14 cellular contexts compared by ENCODE assay signal in the genomic region with DNA sequence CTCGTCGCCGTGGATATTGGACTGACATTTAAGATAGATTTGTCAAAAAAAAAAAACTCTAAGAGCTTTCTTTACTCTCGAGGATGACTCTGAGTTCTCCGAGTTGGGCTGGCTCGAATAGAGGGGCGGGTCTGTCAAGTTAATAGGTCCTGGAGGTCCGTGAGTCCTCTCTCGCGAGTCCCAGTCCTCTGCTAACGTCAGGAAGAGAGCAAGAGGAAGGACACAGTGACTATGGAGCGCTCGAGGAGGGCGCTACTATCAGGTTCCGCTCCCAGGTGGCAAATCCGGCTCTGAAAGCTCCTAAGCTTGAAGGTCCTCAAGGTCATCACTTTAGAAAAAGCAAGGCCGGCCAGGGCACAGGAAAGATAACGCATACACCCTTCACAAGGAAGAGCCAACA. TPM values are rescaled to one million over a fixed set of nuclear protein-coding genes. Genes with fewer than 3 reads are reported as not detected.
DNase-seq lines count a peak whose midpoint lies in the region; ATAC-seq, FAIRE-seq and TF ChIP-seq lines count a peak whose summit lies in the region.
"Had no signal": no experiment of that assay in that cellular context is flagged by ENCODE, and none has a peak within 500 bp of the region (broad histone marks: within the 10 kb centered on the region; RNA-seq: fewer than 3 reads in every experiment).

No MANE protein-coding gene starts in this region.

- FAIRE-seq in astrocyte (lab: Jason Lieb, UNC) = no peak
- FAIRE-seq: TTC549 had no signal

- H3K9me3 ChIP-seq in HUES64 (ENCODE audit: insufficient read depth, low read depth, low read length) (no peaks in the 10 kb centered on the region), astrocyte (ENCODE audit: insufficient read depth, low read depth, low read length) (no peaks in the 10 kb centered on the region)
- H3K9me3 ChIP-seq: BE2C, SJSA1 had no signal

- H3K4me1 ChIP-seq in HUES64 (ENCODE audit: insufficient read depth, low read length) (0 out of 2 replicates have a peak, but pooled peaks cover 2% of the 10 kb centered on the region), astrocyte (ENCODE audit: insufficient read depth, low read length) (no peaks in the 10 kb centered on the region)
- H3K4me1 ChIP-seq: BE2C, SJSA1 had no signal

- WGBS in HUES64 = 12% methylated on average over 18 of the region's 18 CpGs

- H3K4me1 Mint-ChIP-seq in astrocyte (ENCODE audit: low read depth, unreplicated experiment) = peaks cover 9% of the 10 kb centered on the region
- H3K4me1 Mint-ChIP-seq in naive thymus-derived CD8-positive, alpha-beta T cell = peaks cover 13 to 23% (median 16%) of the 10 kb centered on the region in 4 donors

- POLR2A ChIA-PET in naive thymus-derived CD8-positive, alpha-beta T cell (lab: Charles Lee) = no interaction called here

- H3K27me3 ChIP-seq in HUES64 (ENCODE audit: insufficient read depth, low read length) (peaks cover 95% of the 10 kb centered on the region), astrocyte (ENCODE audit: insufficient read depth, low read length) (peaks cover 22% of the 10 kb centered on the region)

- peak overlapping the region; percentile 79 for H3K4me3 ChIP-seq in HUES64 (ENCODE audit: low read length)
- H3K4me3 ChIP-seq in astrocyte (ENCODE audit: insufficient read depth, low read depth, low read length) = no peak overlapping the region
- H3K4me3 ChIP-seq: SJSA1 had no signal

- peak; percentile 70 for DNase-seq in DMS53 treated with DMSO at 0.1 percent for 48 hours (lab: John Stamatoyannopoulos, UW; ENCODE audit: unreplicated experiment)
- no peak for DNase-seq in astrocyte (ENCODE audit: low read depth)
- DNase-seq in naive thymus-derived CD8-positive, alpha-beta T cell = no peak
- DNase-seq in HuH-7.5 (ENCODE audit: low spot score) = no peak
- DNase-seq in mucosa of gallbladder (ENCODE audit: low spot score) = no peak
- DNase-seq in stimulated activated CD4-positive, alpha-beta T cell treated with anti-CD3 and anti-CD28 coated beads, Interleukin-2, amount 100 ng/mL, for 24 hours = no peak
- DNase-seq: DND-41; effector memory CD8-positive, alpha-beta T cell had no signal

- peaks cover 62% of the 10 kb centered on the region for H3K27me3 Mint-ChIP-seq in astrocyte (ENCODE audit: low read depth, unreplicated experiment)
- H3K27me3 Mint-ChIP-seq in naive thymus-derived CD8-positive, alpha-beta T cell = peaks cover 24 to 70% (median 53%) of the 10 kb centered on the region in 5 donors

- ATAC-seq in naive thymus-derived CD8-positive, alpha-beta T cell = no peak
- ATAC-seq: effector memory CD8-positive, alpha-beta T cell had no signal

- H4K20me1 ChIP-seq in astrocyte (ENCODE audit: insufficient read depth, low read length) = no peaks in the 10 kb centered on the region

- H3K79me2 ChIP-seq in astrocyte (ENCODE audit: insufficient read depth, low read length) = no peaks in the 10 kb centered on the region

- TF ChIP-seq CTCF in astrocyte (IDR thresholded peaks at IDR 0.05; ENCODE audit: insufficient read depth, low read depth, low read length) = no peak

- no peak overlapping the region for H3K27ac Mint-ChIP-seq in astrocyte (ENCODE audit: unreplicated experiment)
- no peak overlapping the region for H3K27ac Mint-ChIP-seq in naive thymus-derived CD8-positive, alpha-beta T cell
- H3K27ac Mint-ChIP-seq: effector memory CD8-positive, alpha-beta T cell; mesothelial cell of epicardium had no signal

- H3K36me3 Mint-ChIP-seq in astrocyte (ENCODE audit: low read depth, unreplicated experiment) = no peaks in the 10 kb centered on the region
- H3K36me3 Mint-ChIP-seq in naive thymus-derived CD8-positive, alpha-beta T cell = peaks cover 0 to 32% (median 8%) of the 10 kb centered on the region in 3 donors
- H3K36me3 Mint-ChIP-seq: mesothelial cell of epicardium had no signal

- H2AFZ ChIP-seq in astrocyte (ENCODE audit: low read depth, low read length) = no peak overlapping the region

- H3K4me3 Mint-ChIP-seq in astrocyte (ENCODE audit: unreplicated experiment) = peak overlapping the region; percentile 71
- H3K4me3 Mint-ChIP-seq in naive thymus-derived CD8-positive, alpha-beta T cell = peak overlapping the region in 8 of 10 donors; percentile 47 to 85 (median 76)

- no peaks in the 10 kb centered on the region for H3K36me3 ChIP-seq in HUES64 (ENCODE audit: insufficient read depth, low read length)
- H3K36me3 ChIP-seq in astrocyte (ENCODE audit: insufficient read depth, low read length) = no peaks in the 10 kb centered on the region
- H3K36me3 ChIP-seq: BE2C, SJSA1 had no signal

- no peak overlapping the region for H3K27ac ChIP-seq in HUES64 (ENCODE audit: low read depth, low read length)
- H3K27ac ChIP-seq in astrocyte (ENCODE audit: low read depth, low read length) = no peak overlapping the region
- H3K27ac ChIP-seq: SJSA1 had no signal

- H3K9ac ChIP-seq in HUES64 (ENCODE audit: low read depth, low read length) (no peak overlapping the region), astrocyte (ENCODE audit: low read length) (no peak overlapping the region)

- H3K4me2 ChIP-seq in astrocyte (ENCODE audit: low read length) = peak overlapping the region; percentile 78

- H3K9me3 Mint-ChIP-seq in astrocyte (ENCODE audit: unreplicated experiment) = no peaks in the 10 kb centered on the region
- H3K9me3 Mint-ChIP-seq in naive thymus-derived CD8-positive, alpha-beta T cell = peaks cover 0 to 12% (median 2%) of the 10 kb centered on the region in 9 donors
- H3K9me3 Mint-ChIP-seq: mesothelial cell of epicardium had no signal

RNA-seq across cellular contexts. Expression of a gene that starts 0.4 kb away (rescaled TPM):
- polyA plus RNA-seq in HUES64 (2013, experiment 1 of 2) = not detected
- not detected for polyA plus RNA-seq in HUES64 (2013, experiment 2 of 2)
- total RNA-seq in astrocyte = not detected in 2 replicates
- not detected for total RNA-seq in naive thymus-derived CD8-positive, alpha-beta T cell
- not detected for polyA plus RNA-seq in naive thymus-derived CD8-positive, alpha-beta T cell
- total RNA-seq in mucosa of gallbladder = not detected
- total RNA-seq: mesothelial cell of epicardium, OCI-LY7, SJSA1 had no signal
